Comparison of ENCODE assay signal across 1 cellular context in the genomic region with DNA sequence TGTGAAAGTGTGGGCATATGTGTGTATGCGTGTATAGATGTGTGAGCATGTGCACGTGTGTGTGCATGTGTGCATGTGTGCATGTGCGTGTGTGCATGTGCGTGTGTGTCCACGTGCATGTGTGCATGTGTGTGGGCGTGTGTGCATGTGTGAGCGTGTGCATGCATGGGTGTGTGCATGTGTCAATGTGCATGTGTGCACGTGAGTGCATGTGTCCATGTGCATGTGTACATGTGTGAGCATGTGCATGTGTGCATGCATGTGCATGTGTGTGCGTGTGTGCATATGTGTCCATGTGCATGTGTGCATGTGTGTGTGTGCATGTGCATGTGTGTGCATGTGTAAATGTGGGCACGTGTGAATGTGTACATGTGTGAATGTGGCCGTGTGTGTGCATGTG.
TF ChIP-seq lines count a peak whose summit lies in the region.

No MANE protein-coding gene starts in this region.

TF ChIP-seq in WTC11, 78 proteins besides CTCF, POLR2A, EP300 and RAD21 (continued from another document):
- TF ChIP-seq, protein P1, sequence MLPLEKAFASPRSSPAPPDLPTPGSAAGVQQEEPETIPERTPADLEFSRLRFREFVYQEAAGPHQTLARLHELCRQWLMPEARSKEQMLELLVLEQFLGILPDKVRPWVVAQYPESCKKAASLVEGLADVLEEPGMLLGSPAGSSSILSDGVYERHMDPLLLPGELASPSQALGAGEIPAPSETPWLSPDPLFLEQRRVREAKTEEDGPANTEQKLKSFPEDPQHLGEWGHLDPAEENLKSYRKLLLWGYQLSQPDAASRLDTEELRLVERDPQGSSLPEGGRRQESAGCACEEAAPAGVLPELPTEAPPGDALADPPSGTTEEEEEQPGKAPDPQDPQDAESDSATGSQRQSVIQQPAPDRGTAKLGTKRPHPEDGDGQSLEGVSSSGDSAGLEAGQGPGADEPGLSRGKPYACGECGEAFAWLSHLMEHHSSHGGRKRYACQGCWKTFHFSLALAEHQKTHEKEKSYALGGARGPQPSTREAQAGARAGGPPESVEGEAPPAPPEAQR (CRISPR knock-in tag; IDR thresholded peaks at IDR 0.05) = no peak
- TF ChIP-seq FOXP1 (CRISPR knock-in tag; IDR thresholded peaks at IDR 0.05; ENCODE audit: borderline replicate concordance) = 0 out of 2 replicates have a peak, but pooled peaks have one; percentile 55
- TF ChIP-seq JAZF1 (CRISPR knock-in tag; IDR thresholded peaks at IDR 0.05) = no peak
- TF ChIP-seq, protein P2, sequence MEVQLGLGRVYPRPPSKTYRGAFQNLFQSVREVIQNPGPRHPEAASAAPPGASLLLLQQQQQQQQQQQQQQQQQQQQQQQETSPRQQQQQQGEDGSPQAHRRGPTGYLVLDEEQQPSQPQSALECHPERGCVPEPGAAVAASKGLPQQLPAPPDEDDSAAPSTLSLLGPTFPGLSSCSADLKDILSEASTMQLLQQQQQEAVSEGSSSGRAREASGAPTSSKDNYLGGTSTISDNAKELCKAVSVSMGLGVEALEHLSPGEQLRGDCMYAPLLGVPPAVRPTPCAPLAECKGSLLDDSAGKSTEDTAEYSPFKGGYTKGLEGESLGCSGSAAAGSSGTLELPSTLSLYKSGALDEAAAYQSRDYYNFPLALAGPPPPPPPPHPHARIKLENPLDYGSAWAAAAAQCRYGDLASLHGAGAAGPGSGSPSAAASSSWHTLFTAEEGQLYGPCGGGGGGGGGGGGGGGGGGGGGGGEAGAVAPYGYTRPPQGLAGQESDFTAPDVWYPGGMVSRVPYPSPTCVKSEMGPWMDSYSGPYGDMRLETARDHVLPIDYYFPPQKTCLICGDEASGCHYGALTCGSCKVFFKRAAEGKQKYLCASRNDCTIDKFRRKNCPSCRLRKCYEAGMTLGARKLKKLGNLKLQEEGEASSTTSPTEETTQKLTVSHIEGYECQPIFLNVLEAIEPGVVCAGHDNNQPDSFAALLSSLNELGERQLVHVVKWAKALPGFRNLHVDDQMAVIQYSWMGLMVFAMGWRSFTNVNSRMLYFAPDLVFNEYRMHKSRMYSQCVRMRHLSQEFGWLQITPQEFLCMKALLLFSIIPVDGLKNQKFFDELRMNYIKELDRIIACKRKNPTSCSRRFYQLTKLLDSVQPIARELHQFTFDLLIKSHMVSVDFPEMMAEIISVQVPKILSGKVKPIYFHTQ (CRISPR knock-in tag; IDR thresholded peaks at IDR 0.05) = no peak
- TF ChIP-seq NR2C2 (CRISPR knock-in tag; IDR thresholded peaks at IDR 0.05) = no peak
- TF ChIP-seq RORB (CRISPR knock-in tag; IDR thresholded peaks at IDR 0.05) = no peak
- 0 out of 2 replicates have a peak, but pooled peaks have one; percentile 30 for TF ChIP-seq NFE2L1 (CRISPR knock-in tag; IDR thresholded peaks at IDR 0.05)
- TF ChIP-seq, protein P3, sequence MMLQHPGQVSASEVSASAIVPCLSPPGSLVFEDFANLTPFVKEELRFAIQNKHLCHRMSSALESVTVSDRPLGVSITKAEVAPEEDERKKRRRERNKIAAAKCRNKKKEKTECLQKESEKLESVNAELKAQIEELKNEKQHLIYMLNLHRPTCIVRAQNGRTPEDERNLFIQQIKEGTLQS (CRISPR knock-in tag; conservative IDR thresholded peaks at IDR 0.05) = 0 out of 2 replicates have a peak, but pooled peaks have one; percentile 12
- TF ChIP-seq, protein P4, sequence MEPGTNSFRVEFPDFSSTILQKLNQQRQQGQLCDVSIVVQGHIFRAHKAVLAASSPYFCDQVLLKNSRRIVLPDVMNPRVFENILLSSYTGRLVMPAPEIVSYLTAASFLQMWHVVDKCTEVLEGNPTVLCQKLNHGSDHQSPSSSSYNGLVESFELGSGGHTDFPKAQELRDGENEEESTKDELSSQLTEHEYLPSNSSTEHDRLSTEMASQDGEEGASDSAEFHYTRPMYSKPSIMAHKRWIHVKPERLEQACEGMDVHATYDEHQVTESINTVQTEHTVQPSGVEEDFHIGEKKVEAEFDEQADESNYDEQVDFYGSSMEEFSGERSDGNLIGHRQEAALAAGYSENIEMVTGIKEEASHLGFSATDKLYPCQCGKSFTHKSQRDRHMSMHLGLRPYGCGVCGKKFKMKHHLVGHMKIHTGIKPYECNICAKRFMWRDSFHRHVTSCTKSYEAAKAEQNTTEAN (CRISPR knock-in tag; IDR thresholded peaks at IDR 0.05) = no peak
- no peak for TF ChIP-seq CREB1 (CRISPR knock-in tag; IDR thresholded peaks at IDR 0.05)
- peak; percentile 70; the same call in 1 of the 2 replicates for TF ChIP-seq IRF2 (CRISPR knock-in tag; IDR thresholded peaks at IDR 0.05; ENCODE audit: borderline replicate concordance, low read depth)
